ENCODE assay signal across 19 cellular contexts in genomic region chr9:373759-374206, GRCh38.
DNase-seq lines count a peak whose midpoint lies in the region; ATAC-seq and TF ChIP-seq lines count a peak whose summit lies in the region.
"Had no signal": no experiment of that assay in that cellular context is flagged by ENCODE, and none has a peak within 500 bp of the region (broad histone marks: within the 10 kb centered on the region; RNA-seq: fewer than 3 reads in every experiment).

No MANE protein-coding gene starts in this region.

- H3K36me3 ChIP-seq in HEK293 (ENCODE audit: control insufficient read depth in 2 of 2, insufficient read depth in 1 of 2, low read length in 2 of 2) = no peaks in the 10 kb centered on the region
- H3K36me3 ChIP-seq: BE2C, MG63 had no signal

- no peak overlapping the region for H3K4me3 ChIP-seq in HEK293 (ENCODE audit: low read depth, low read length)
- H3K4me3 ChIP-seq: GM12878, MG63, Peyer's patch had no signal

- H3K27ac Mint-ChIP-seq in activated T-cell treated with anti-CD3 and anti-CD28 coated beads, Interleukin-2, amount 50 U/mL, for 72 hours = peak overlapping the region; percentile 25
- peak overlapping the region; percentile 47 for H3K27ac Mint-ChIP-seq in activated naive CD8-positive, alpha-beta T cell treated with anti-CD3 and anti-CD28 coated beads, Interleukin-2, amount 50 U/mL, for 24 hours

- ATAC-seq in activated T-cell treated with anti-CD3 and anti-CD28 coated beads, Interleukin-2, amount 50 U/mL, for 72 hours (replicated peaks in 1 of 2) = no peak
- no peak for ATAC-seq in activated naive CD8-positive, alpha-beta T cell treated with anti-CD3 and anti-CD28 coated beads, Interleukin-2, amount 50 U/mL, for 24 hours
- ATAC-seq in GM21447 (IDR thresholded peaks at IDR 0.05; ENCODE audit: unreplicated experiment) = no peak
- ATAC-seq: GM12878 had no signal

- no peak for DNase-seq in activated T-cell treated with anti-CD3 and anti-CD28 coated beads, Interleukin-2, amount 50 U/mL, for 72 hours
- DNase-seq in activated T-cell treated with anti-CD3 and anti-CD28 coated beads for 4 hours (no peak), UCSD-AML1 (lab: John Stamatoyannopoulos, UW; ENCODE audit: unreplicated experiment) (no peak), SKM-1 treated with dmso at 0.1 percent for 144 hours (lab: John Stamatoyannopoulos, UW; ENCODE audit: unreplicated experiment) (no peak)
- no peak for DNase-seq in activated naive CD8-positive, alpha-beta T cell treated with anti-CD3 and anti-CD28 coated beads, Interleukin-2, amount 50 U/mL, for 24 hours
- DNase-seq: BE2C, Caco-2, DND-41, MG63, NCI-H1417, NCI-H1694 treated with DMSO at 0.1 percent for 48 hours, NCI-H2081 treated with DMSO at 0.1 percent for 48 hours, NCI-H2171 treated with DMSO at 0.1 percent for 48 hours, NCI-H524 treated with DMSO at 0.1 percent for 48 hours, NCI-H82, Peyer's patch had no signal

- POLR2A ChIA-PET in HEK293 (lab: Yijun Ruan, JAX) = interaction anchor here (1.0 kb wide), 1 partner anchor 153 kb away, joined by 3 read pairs; no protein-coding TSS in a partner anchor

- TF ChIP-seq CTCF in HEK293 (tag by site-specific recombination; IDR thresholded peaks at IDR 0.05) = no peak

- H3K9me3 Mint-ChIP-seq in activated T-cell treated with anti-CD3 and anti-CD28 coated beads, Interleukin-2, amount 50 U/mL, for 72 hours = no peaks in the 10 kb centered on the region
- no peaks in the 10 kb centered on the region for H3K9me3 Mint-ChIP-seq in activated naive CD8-positive, alpha-beta T cell treated with anti-CD3 and anti-CD28 coated beads, Interleukin-2, amount 50 U/mL, for 24 hours

- H3K9me3 ChIP-seq in HEK293 (ENCODE audit: control insufficient read depth, insufficient read depth, low read depth, low read length) = no peaks in the 10 kb centered on the region
- H3K9me3 ChIP-seq: BE2C, Caco-2, MG63, Peyer's patch had no signal

- H3K4me3 Mint-ChIP-seq in activated T-cell treated with anti-CD3 and anti-CD28 coated beads, Interleukin-2, amount 50 U/mL, for 72 hours = no peak overlapping the region
- H3K4me3 Mint-ChIP-seq in activated naive CD8-positive, alpha-beta T cell treated with anti-CD3 and anti-CD28 coated beads, Interleukin-2, amount 50 U/mL, for 24 hours = no peak overlapping the region

- H3K27ac ChIP-seq in HEK293 (ENCODE audit: extremely low read depth, low read depth, low read length) = no peak overlapping the region
- H3K27ac ChIP-seq: Peyer's patch had no signal

- peaks cover 6 to 62% of the 10 kb centered on the region in 2 donors for H3K36me3 Mint-ChIP-seq in activated T-cell treated with anti-CD3 and anti-CD28 coated beads, Interleukin-2, amount 50 U/mL, for 72 hours (ENCODE audit: insufficient read depth in 2 of 2)
- peaks cover 64% of the 10 kb centered on the region for H3K36me3 Mint-ChIP-seq in activated naive CD8-positive, alpha-beta T cell treated with anti-CD3 and anti-CD28 coated beads, Interleukin-2, amount 50 U/mL, for 24 hours (ENCODE audit: low read depth)

- no peaks in the 10 kb centered on the region for H3K27me3 Mint-ChIP-seq in activated T-cell treated with anti-CD3 and anti-CD28 coated beads, Interleukin-2, amount 50 U/mL, for 72 hours (ENCODE audit: low read depth)
- H3K27me3 Mint-ChIP-seq in activated naive CD8-positive, alpha-beta T cell treated with anti-CD3 and anti-CD28 coated beads, Interleukin-2, amount 50 U/mL, for 24 hours = no peaks in the 10 kb centered on the region

- no peaks in the 10 kb centered on the region for H3K4me1 Mint-ChIP-seq in activated T-cell treated with anti-CD3 and anti-CD28 coated beads, Interleukin-2, amount 50 U/mL, for 72 hours (ENCODE audit: low read depth)
- H3K4me1 Mint-ChIP-seq in activated naive CD8-positive, alpha-beta T cell treated with anti-CD3 and anti-CD28 coated beads, Interleukin-2, amount 50 U/mL, for 24 hours = no peaks in the 10 kb centered on the region

- CTCF ChIA-PET in HEK293 (lab: Yijun Ruan, JAX) = no interaction called here

- H3K4me1 ChIP-seq in HEK293 (ENCODE audit: control insufficient read depth, insufficient read depth, low read length) = no peaks in the 10 kb centered on the region
- H3K4me1 ChIP-seq: BE2C, Peyer's patch had no signal

TF ChIP-seq in HEK293, 187 proteins besides CTCF, POLR2A, EP300 and RAD21:
- TF ChIP-seq GLIS1 (tag by site-specific recombination; IDR thresholded peaks at IDR 0.05) = no peak
- TF ChIP-seq ZNF664 (tag by site-specific recombination; IDR thresholded peaks at IDR 0.05) = peak; percentile 43
